Comparison of ENCODE assay signal across 8 cellular contexts in the genomic region with DNA sequence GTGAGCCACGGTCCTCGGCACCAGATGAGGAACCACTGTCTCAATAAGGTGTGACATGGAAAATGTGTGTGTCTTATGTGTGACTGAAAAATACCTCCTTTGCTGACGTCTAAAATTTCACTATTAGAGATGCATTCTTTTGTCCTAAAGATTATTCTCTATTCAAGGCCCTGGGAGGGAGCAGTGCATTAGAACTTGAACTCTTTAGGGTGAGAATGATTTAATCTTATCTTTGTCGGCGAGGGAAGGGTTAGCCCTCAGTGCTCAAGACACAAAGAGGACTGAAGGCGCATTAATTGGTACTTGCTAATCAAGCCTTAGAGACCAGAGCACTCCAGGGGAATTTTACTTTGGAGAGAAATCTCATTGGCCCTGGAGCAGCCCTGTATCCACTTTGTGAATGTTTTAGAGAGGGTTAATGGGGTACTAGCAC. TPM values are rescaled to one million over a fixed set of nuclear protein-coding genes. Genes with fewer than 3 reads are reported as not detected.
DNase-seq lines count a peak whose midpoint lies in the region; ATAC-seq and TF ChIP-seq lines count a peak whose summit lies in the region.

No MANE protein-coding gene starts in this region.

- H3K27me3 Mint-ChIP-seq in stimulated activated naive CD8-positive, alpha-beta T cell treated with anti-CD3 and anti-CD28 coated beads, Interleukin-15, Interleukin-2, amounts not matched to agents 100 ng/mL and 50 ng/mL, for 24 hours = no peaks in the 10 kb centered on the region

- no peaks in the 10 kb centered on the region for H3K36me3 ChIP-seq in mesodermal cell (ENCODE audit: control insufficient read depth, insufficient read depth, low read length)
- no peaks in the 10 kb centered on the region for H3K36me3 ChIP-seq in aorta (ENCODE audit: control insufficient read depth in 1 of 2, insufficient read depth in 2 of 2, low read length in 1 of 2)

- H3K4me3 Mint-ChIP-seq in stimulated activated naive CD8-positive, alpha-beta T cell treated with anti-CD3 and anti-CD28 coated beads, Interleukin-15, Interleukin-2, amounts not matched to agents 100 ng/mL and 50 ng/mL, for 24 hours = peak overlapping the region; percentile 69

- peaks cover 5% of the 10 kb centered on the region for H3K4me1 ChIP-seq in mesodermal cell (ENCODE audit: control insufficient read depth, insufficient read depth, low read length, poor library complexity, severe bottlenecking)
- H3K4me1 ChIP-seq in aorta (ENCODE audit: control insufficient read depth in 1 of 2, insufficient read depth in 2 of 2, low read length in 2 of 2) = peaks cover under 1 to 5% of the 10 kb centered on the region in 2 donors

- DNase-seq in stimulated activated naive CD8-positive, alpha-beta T cell treated with anti-CD3 and anti-CD28 coated beads, Interleukin-15, Interleukin-2, amounts not matched to agents 100 U/mL and 50 U/mL, for 24 hours = no peak
- no peak for DNase-seq in cardiac fibroblast (ENCODE audit: low read depth in 2 of 2)
- no peak for DNase-seq in aorta
- DNase-seq in mucosa of gallbladder (ENCODE audit: low spot score) = no peak
- DNase-seq in cerebellar cortex (ENCODE audit: low spot score) = no peak

- no peak for ATAC-seq in stimulated activated naive CD8-positive, alpha-beta T cell treated with anti-CD3 and anti-CD28 coated beads, Interleukin-15, Interleukin-2, amounts not matched to agents 100 U/mL and 50 U/mL, for 24 hours
- ATAC-seq in aorta (ENCODE audit: low FRiP score) (no peak), GM18873 (IDR thresholded peaks at IDR 0.05; ENCODE audit: low FRiP score, unreplicated experiment) (no peak)

- intact Hi-C loops in aorta (cut with DNase I) = loop anchor here (1.0 to 10.0 kb wide), 6 partner anchors 164 to 2004 kb away; a partner anchor contains a TSS

- no peak overlapping the region for H3K27ac Mint-ChIP-seq in stimulated activated naive CD8-positive, alpha-beta T cell treated with anti-CD3 and anti-CD28 coated beads, Interleukin-15, Interleukin-2, amounts not matched to agents 100 ng/mL and 50 ng/mL, for 24 hours

- WGBS in mesodermal cell (ENCODE audit: insufficient coverage in 2 of 2), 2 experiments = 12 to 13% methylated on average over 3 to 5 of the region's 6 CpGs
- WGBS in aorta, 2 donors = 2% methylated on average over 6 of the region's 6 CpGs

- peak overlapping the region; percentile 52 to 63 for H3K4me3 ChIP-seq in cardiac fibroblast (replicated peaks in 1 of 2; ENCODE audit: low read depth in 2 of 2, low read length in 2 of 2)
- peak overlapping the region; percentile 55 for H3K4me3 ChIP-seq in mesodermal cell (ENCODE audit: extremely low read depth, insufficient read depth, low read length, poor library complexity, severe bottlenecking)
- peak overlapping the region; percentile 55 to 76 for H3K4me3 ChIP-seq in aorta (ENCODE audit: low read length in 2 of 2)

- H3K36me3 Mint-ChIP-seq in stimulated activated naive CD8-positive, alpha-beta T cell treated with anti-CD3 and anti-CD28 coated beads, Interleukin-15, Interleukin-2, amounts not matched to agents 100 ng/mL and 50 ng/mL, for 24 hours (ENCODE audit: low read depth) = no peaks in the 10 kb centered on the region

- H3K27me3 ChIP-seq in aorta (ENCODE audit: control insufficient read depth in 1 of 2, insufficient read depth in 2 of 2, low read length in 1 of 2) = no peaks in the 10 kb centered on the region

- H3K27ac ChIP-seq in mesodermal cell (ENCODE audit: low read depth, low read length, severe bottlenecking) = no peak overlapping the region
- H3K27ac ChIP-seq in aorta (ENCODE audit: low read depth in 1 of 2, low read length in 2 of 2) = peak overlapping the region; percentile 83 to 92

- TF ChIP-seq CTCF in cardiac fibroblast (IDR thresholded peaks at IDR 0.05; ENCODE audit: low read depth, low read length) = no peak

- peaks cover 17% of the 10 kb centered on the region for H3K4me1 Mint-ChIP-seq in stimulated activated naive CD8-positive, alpha-beta T cell treated with anti-CD3 and anti-CD28 coated beads, Interleukin-15, Interleukin-2, amounts not matched to agents 100 ng/mL and 50 ng/mL, for 24 hours (ENCODE audit: low read depth)

- H3K9me3 ChIP-seq in mesodermal cell (ENCODE audit: control insufficient read depth, low read length) (no peaks in the 10 kb centered on the region), aorta (ENCODE audit: control insufficient read depth, low read length) (no peaks in the 10 kb centered on the region)

- H3K9me3 Mint-ChIP-seq in stimulated activated naive CD8-positive, alpha-beta T cell treated with anti-CD3 and anti-CD28 coated beads, Interleukin-15, Interleukin-2, amounts not matched to agents 100 ng/mL and 50 ng/mL, for 24 hours = no peaks in the 10 kb centered on the region

RNA-seq across cellular contexts. Expression of a gene that starts 29.8 kb away (rescaled TPM):
- not detected for polyA plus RNA-seq in mesodermal cell (2013, experiment 1 of 2)
- not detected for polyA plus RNA-seq in mesodermal cell (2013, experiment 2 of 2)
- not detected for total RNA-seq in aorta
- not detected for polyA plus RNA-seq in aorta
- not detected for total RNA-seq in mucosa of gallbladder
